Comparison of ENCODE assay signal across 8 cellular contexts in genomic region chr17:68019675-68020450, GRCh38.
A peak's percentile ranks its signal among the peaks of the same experiment; 100 is the strongest.
DNase-seq lines count a peak whose midpoint lies in the region; ATAC-seq lines count a peak whose summit lies in the region.

No MANE protein-coding gene starts in this region.

- peak; percentile 96 for DNase-seq in AML-193 (lab: John Stamatoyannopoulos, UW)
- DNase-seq in NCI-H226: peak; percentile 87
- peak; percentile 86 to 99 (median 94) for DNase-seq in activated CD4-positive, CD25-positive, alpha-beta regulatory T cell (lab: John Stamatoyannopoulos, UW)
- peak; percentile 98 for DNase-seq in central memory CD8-positive, alpha-beta T cell (ENCODE audit: low spot score in 2 of 2)
- DNase-seq in iris pigment epithelial cell (ENCODE audit: low read depth): peak; percentile 91
- peak; percentile 99 to 100 for DNase-seq in stimulated activated CD4-positive, alpha-beta T cell treated with anti-CD3 and anti-CD28 coated beads, Interleukin-12 subunit alpha, Interleukin-12 subunit beta, amount 100 ng/mL, for 24 hours (ENCODE audit: low read depth in 2 of 2)

- no peaks in the 10 kb centered on the region for H3K9me3 Mint-ChIP-seq in central memory CD8-positive, alpha-beta T cell

- peak overlapping the region; percentile 99 for H3K27ac Mint-ChIP-seq in central memory CD8-positive, alpha-beta T cell (ENCODE audit: low read depth)

- peaks cover 10% of the 10 kb centered on the region for H3K27me3 Mint-ChIP-seq in central memory CD8-positive, alpha-beta T cell

- H3K36me3 Mint-ChIP-seq in central memory CD8-positive, alpha-beta T cell (ENCODE audit: insufficient read depth): peaks cover 24% of the 10 kb centered on the region

- peaks cover 14% of the 10 kb centered on the region for H3K4me1 Mint-ChIP-seq in central memory CD8-positive, alpha-beta T cell

- ATAC-seq in GM19025 (IDR thresholded peaks at IDR 0.05; ENCODE audit: low read depth, unreplicated experiment) (peak; percentile 91), HG03280 (IDR thresholded peaks at IDR 0.05; ENCODE audit: unreplicated experiment) (peak; percentile 92)
- peak; percentile 96 for ATAC-seq in central memory CD8-positive, alpha-beta T cell (replicated peaks; ENCODE audit: extremely low read depth, poor library complexity, severe bottlenecking)

- peak overlapping the region; percentile 86 for H3K4me3 Mint-ChIP-seq in central memory CD8-positive, alpha-beta T cell

Comparison
In these comparisons a context has a peak if more than half of its experiments do, and no peak if none do; other contexts are left out.
1. Peak in every context shown above with its lines: DNase-seq and ATAC-seq.